ENCODE assay signal across 20 cellular contexts in the genomic region with DNA sequence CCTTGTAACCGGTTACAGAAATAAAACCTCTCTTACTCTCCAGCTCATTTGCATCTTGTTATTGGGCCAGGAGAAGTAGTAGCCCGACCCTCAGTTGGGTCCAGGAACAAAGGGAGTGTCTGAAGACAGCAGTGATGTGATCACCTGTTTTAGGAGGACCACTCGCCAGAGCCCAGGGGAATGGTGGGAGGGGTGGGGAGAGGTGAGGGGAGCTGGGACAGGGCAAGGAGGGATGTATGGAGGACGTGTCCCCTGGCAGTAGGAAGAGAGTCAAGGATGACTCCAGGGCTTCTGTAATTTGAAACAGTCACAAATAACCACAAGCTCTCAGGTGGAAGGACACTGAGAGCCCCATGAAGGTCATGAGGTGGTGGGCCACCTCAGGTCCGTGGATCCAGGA. TPM values are rescaled to one million over a fixed set of nuclear protein-coding genes. Genes with fewer than 3 reads are reported as not detected.
DNase-seq lines count a peak whose midpoint lies in the region; ATAC-seq, FAIRE-seq and TF ChIP-seq lines count a peak whose summit lies in the region.
"Had no signal": no experiment of that assay in that cellular context is flagged by ENCODE, and none has a peak within 500 bp of the region (broad histone marks: within the 10 kb centered on the region; RNA-seq: fewer than 3 reads in every experiment).

No MANE protein-coding gene starts in this region.

- TF ChIP-seq CTCF in activated CD8-positive, alpha-beta T cell treated with anti-CD3 and anti-CD28 coated beads for 36 hours (IDR thresholded peaks at IDR 0.05) = no peak
- no peak for TF ChIP-seq CTCF in GM23338 (conservative IDR thresholded peaks at IDR 0.05; ENCODE audit: low read depth in 2 of 2)

- 0 out of 2 replicates have a peak, but pooled peaks cover 3% of the 10 kb centered on the region for H3F3A ChIP-seq in GM23338 (replicated peaks; ENCODE audit: low read depth)

- H3K14ac ChIP-seq in neuronal stem cell (ENCODE audit: low read length) = no peak overlapping the region

- H2BK120ac ChIP-seq in neuronal stem cell (ENCODE audit: low read depth, low read length) = no peak overlapping the region

- H3K27ac Mint-ChIP-seq in activated CD8-positive, alpha-beta T cell treated with anti-CD3 and anti-CD28 coated beads for 36 hours = no peak overlapping the region
- no peak overlapping the region for H3K27ac Mint-ChIP-seq in activated CD8-positive, alpha-beta T cell treated with anti-CD3 and anti-CD28 coated beads, Interleukin-2, amount 10 ng/mL, durations not matched to agents 7 days and 5 days
- H3K27ac Mint-ChIP-seq in GM23338 = no peak overlapping the region
- peak overlapping the region; percentile 91 for H3K27ac Mint-ChIP-seq in dendritic cell treated with granulocyte-macrophage colony-stimulating factor and Interleukin-4, amounts not matched to agents 40 ng/mL and 50 ng/mL, for 4 days

- no peaks in the 10 kb centered on the region for H3K27me3 ChIP-seq in GM23338 (ENCODE audit: insufficient read depth)
- peaks cover 0 to 15% (median 0%) of the 10 kb centered on the region in 3 experiments for H3K27me3 ChIP-seq in neuronal stem cell (ENCODE audit: control insufficient read depth in 3 of 3, insufficient read depth in 3 of 3, low read depth in 1 of 3, low read length in 3 of 3)
- H3K27me3 ChIP-seq: uterus had no signal

- H3K27me3 Mint-ChIP-seq in activated CD8-positive, alpha-beta T cell treated with anti-CD3 and anti-CD28 coated beads for 36 hours = peaks cover 14% of the 10 kb centered on the region
- H3K27me3 Mint-ChIP-seq in activated CD8-positive, alpha-beta T cell treated with anti-CD3 and anti-CD28 coated beads, Interleukin-2, amount 10 ng/mL, durations not matched to agents 7 days and 5 days (ENCODE audit: low read depth) = peaks cover 16% of the 10 kb centered on the region
- H3K27me3 Mint-ChIP-seq in GM23338 (ENCODE audit: insufficient read depth, low read depth, poor library complexity) = peaks cover 18% of the 10 kb centered on the region
- H3K27me3 Mint-ChIP-seq in dendritic cell treated with granulocyte-macrophage colony-stimulating factor and Interleukin-4, amounts not matched to agents 40 ng/mL and 50 ng/mL, for 4 days = peaks cover 16% of the 10 kb centered on the region

- no peaks in the 10 kb centered on the region for H3K36me3 ChIP-seq in GM23338 (ENCODE audit: insufficient read depth)
- H3K36me3 ChIP-seq in neuronal stem cell (replicated peaks in 1 of 2; ENCODE audit: control insufficient read depth in 2 of 2, insufficient read depth in 2 of 2, low read length in 2 of 2) = no peaks in the 10 kb centered on the region
- H3K36me3 ChIP-seq: uterus had no signal

- H2AK5ac ChIP-seq in neuronal stem cell (ENCODE audit: low read depth, low read length) = peak overlapping the region; percentile 30

- H3K36me3 Mint-ChIP-seq in activated CD8-positive, alpha-beta T cell treated with anti-CD3 and anti-CD28 coated beads for 36 hours (ENCODE audit: low read depth) = peaks cover 4% of the 10 kb centered on the region
- no peaks in the 10 kb centered on the region for H3K36me3 Mint-ChIP-seq in activated CD8-positive, alpha-beta T cell treated with anti-CD3 and anti-CD28 coated beads, Interleukin-2, amount 10 ng/mL, durations not matched to agents 7 days and 5 days (ENCODE audit: low read depth)
- H3K36me3 Mint-ChIP-seq in GM23338 (ENCODE audit: low read depth) = no peaks in the 10 kb centered on the region; the same call in 2 of the 3 replicates
- peaks cover 7% of the 10 kb centered on the region for H3K36me3 Mint-ChIP-seq in dendritic cell treated with granulocyte-macrophage colony-stimulating factor and Interleukin-4, amounts not matched to agents 40 ng/mL and 50 ng/mL, for 4 days (ENCODE audit: low read depth)

- no CpG with 5 or more reads among the region's 5 CpGs for WGBS in neuronal stem cell (ENCODE audit: extremely low coverage in 2 of 2, insufficient read length in 2 of 2, insufficient replicate concordance in 1 of 2), 2 donors

- H3K9me2 ChIP-seq in GM23338 (ENCODE audit: insufficient read depth) = no peaks in the 10 kb centered on the region

- CTCF ChIA-PET in activated CD8-positive, alpha-beta T cell treated with anti-CD3 and anti-CD28 coated beads for 36 hours (lab: Charles Lee) = no interaction called here
- CTCF ChIA-PET in activated CD8-positive, alpha-beta T cell treated with anti-CD3 and anti-CD28 coated beads, Interleukin-2, amount 10 ng/mL, durations not matched to agents 7 days and 5 days (lab: Charles Lee) = interaction anchor here (1.2 kb wide), 1 partner anchor 174 kb away, joined by 3 read pairs; a partner anchor contains a TSS

- H2BK5ac ChIP-seq in neuronal stem cell (ENCODE audit: low read length) = no peak overlapping the region

- H4K8ac ChIP-seq in neuronal stem cell (ENCODE audit: low read depth, low read length) = no peak overlapping the region

- H4K20me1 ChIP-seq in GM23338 (replicated peaks; ENCODE audit: insufficient read depth) = peaks cover 12% of the 10 kb centered on the region

- no peak for DNase-seq in activated CD8-positive, alpha-beta T cell treated with anti-CD3 and anti-CD28 coated beads for 36 hours
- no peak for DNase-seq in activated CD8-positive, alpha-beta T cell treated with anti-CD3 and anti-CD28 coated beads, Interleukin-2, amount 10 ng/mL, durations not matched to agents 7 days and 5 days
- DNase-seq in GM23338 (ENCODE audit: low spot score) (no peak), neuronal stem cell (ENCODE audit: low spot score) (no peak), ecto neural progenitor cell (ENCODE audit: low spot score) (no peak), RCC 7860 (ENCODE audit: low spot score) (no peak)
- DNase-seq: ACHN; anterior cingulate cortex; NCI-H2029; PC-3; small intestine; stimulated activated naive CD4-positive, alpha-beta T cell treated with Interleukin-2 at 50 U/mL for 16 hours; uterus had no signal

- intact Hi-C loops in activated CD8-positive, alpha-beta T cell treated with anti-CD3 and anti-CD28 coated beads for 36 hours (cut with micrococcal nuclease) = no loop called here
- intact Hi-C loops in dendritic cell treated with granulocyte-macrophage colony-stimulating factor and Interleukin-4, amounts not matched to agents 40 ng/mL and 50 ng/mL, for 4 days (cut with micrococcal nuclease) = no loop called here

- H3K4me1 Mint-ChIP-seq in activated CD8-positive, alpha-beta T cell treated with anti-CD3 and anti-CD28 coated beads for 36 hours (ENCODE audit: low read depth) = peaks cover 31% of the 10 kb centered on the region
- peaks cover 32% of the 10 kb centered on the region for H3K4me1 Mint-ChIP-seq in activated CD8-positive, alpha-beta T cell treated with anti-CD3 and anti-CD28 coated beads, Interleukin-2, amount 10 ng/mL, durations not matched to agents 7 days and 5 days (ENCODE audit: low read depth)
- peaks cover 27% of the 10 kb centered on the region for H3K4me1 Mint-ChIP-seq in GM23338
- H3K4me1 Mint-ChIP-seq in dendritic cell treated with granulocyte-macrophage colony-stimulating factor and Interleukin-4, amounts not matched to agents 40 ng/mL and 50 ng/mL, for 4 days (ENCODE audit: low read depth) = peaks cover 50% of the 10 kb centered on the region

- H3K18ac ChIP-seq in neuronal stem cell (ENCODE audit: low read length) = no peak overlapping the region

- H3K4me3 Mint-ChIP-seq in activated CD8-positive, alpha-beta T cell treated with anti-CD3 and anti-CD28 coated beads for 36 hours = peak overlapping the region; percentile 58
- no peak overlapping the region for H3K4me3 Mint-ChIP-seq in activated CD8-positive, alpha-beta T cell treated with anti-CD3 and anti-CD28 coated beads, Interleukin-2, amount 10 ng/mL, durations not matched to agents 7 days and 5 days
- peak overlapping the region; percentile 67 for H3K4me3 Mint-ChIP-seq in GM23338
- peak overlapping the region; percentile 96 for H3K4me3 Mint-ChIP-seq in dendritic cell treated with granulocyte-macrophage colony-stimulating factor and Interleukin-4, amounts not matched to agents 40 ng/mL and 50 ng/mL, for 4 days

- H3K4me1 ChIP-seq in GM23338 (ENCODE audit: insufficient read depth) (peaks cover 32% of the 10 kb centered on the region), neuronal stem cell (ENCODE audit: control insufficient read depth in 2 of 2, insufficient read depth in 1 of 2, low read depth in 1 of 2, low read length in 2 of 2) (peaks cover 7% of the 10 kb centered on the region in 2 donors)
- H3K4me1 ChIP-seq: uterus had no signal

- peak overlapping the region; percentile 53 for H2BK15ac ChIP-seq in neuronal stem cell (ENCODE audit: low read length)

- no peak overlapping the region for H3K23ac ChIP-seq in neuronal stem cell (ENCODE audit: low read depth, low read length, poor library complexity)

- no peak for ATAC-seq in activated CD8-positive, alpha-beta T cell treated with anti-CD3 and anti-CD28 coated beads for 36 hours
- ATAC-seq in activated CD8-positive, alpha-beta T cell treated with anti-CD3 and anti-CD28 coated beads, Interleukin-2, amount 10 ng/mL, durations not matched to agents 7 days and 5 days = no peak
- ATAC-seq in GM23338 (no peak), GM18868 (IDR thresholded peaks at IDR 0.05; ENCODE audit: unreplicated experiment) (no peak)
- ATAC-seq: esophagus mucosa, PC-3 had no signal

- no peak overlapping the region for H2BK12ac ChIP-seq in neuronal stem cell (ENCODE audit: low read length)

- H3K4me2 ChIP-seq in GM23338 = no peak overlapping the region
- H3K4me2 ChIP-seq in neuronal stem cell (ENCODE audit: insufficient read depth, low read length, poor library complexity, severe bottlenecking) = no peak overlapping the region

- H3K4me3 ChIP-seq in GM23338 (no peak overlapping the region), neuronal stem cell (ENCODE audit: low read length in 2 of 2) (no peak overlapping the region)

- no peaks in the 10 kb centered on the region for H3K9me3 Mint-ChIP-seq in activated CD8-positive, alpha-beta T cell treated with anti-CD3 and anti-CD28 coated beads for 36 hours
- H3K9me3 Mint-ChIP-seq in activated CD8-positive, alpha-beta T cell treated with anti-CD3 and anti-CD28 coated beads, Interleukin-2, amount 10 ng/mL, durations not matched to agents 7 days and 5 days (ENCODE audit: insufficient read depth) = no peaks in the 10 kb centered on the region
- no peaks in the 10 kb centered on the region; the same call in 2 of the 3 replicates for H3K9me3 Mint-ChIP-seq in GM23338
- no peaks in the 10 kb centered on the region for H3K9me3 Mint-ChIP-seq in dendritic cell treated with granulocyte-macrophage colony-stimulating factor and Interleukin-4, amounts not matched to agents 40 ng/mL and 50 ng/mL, for 4 days

- H3K79me1 ChIP-seq in neuronal stem cell (ENCODE audit: low read depth, low read length) = peaks cover 5% of the 10 kb centered on the region

- H3K9ac ChIP-seq in neuronal stem cell (ENCODE audit: low read depth, low read length, poor library complexity) = no peak overlapping the region

- H2AFZ ChIP-seq in GM23338 (no peak overlapping the region), neuronal stem cell (ENCODE audit: low read length) (no peak overlapping the region)

- H3K27ac ChIP-seq in GM23338 (ENCODE audit: low read depth) (no peak overlapping the region), neuronal stem cell (replicated peaks; ENCODE audit: low read length) (no peak overlapping the region)
- H3K27ac ChIP-seq: coronary artery, SK-N-MC had no signal

- H3K79me2 ChIP-seq in GM23338 (replicated peaks; ENCODE audit: insufficient read depth) = peaks cover 34% of the 10 kb centered on the region

- no peak overlapping the region for H4K91ac ChIP-seq in neuronal stem cell (ENCODE audit: low read depth, low read length, poor library complexity)

- POLR2A ChIA-PET in activated CD8-positive, alpha-beta T cell treated with anti-CD3 and anti-CD28 coated beads for 36 hours (lab: Charles Lee) = no interaction called here
- POLR2A ChIA-PET in activated CD8-positive, alpha-beta T cell treated with anti-CD3 and anti-CD28 coated beads, Interleukin-2, amount 10 ng/mL, durations not matched to agents 7 days and 5 days (lab: Charles Lee) = interaction anchor here (1.1 kb wide), 1 partner anchor 171 kb away, joined by 3 read pairs; no protein-coding TSS in a partner anchor

- FAIRE-seq in RCC 7860 (lab: Jason Lieb, UNC) = no peak
- FAIRE-seq: G401.6, islet of Langerhans, small intestine had no signal

- H3K4ac ChIP-seq in neuronal stem cell (ENCODE audit: low read length) = no peak overlapping the region

- no peaks in the 10 kb centered on the region for H3K9me3 ChIP-seq in neuronal stem cell (replicated peaks in 1 of 2; ENCODE audit: control insufficient read depth in 2 of 2, insufficient read depth in 1 of 2, low read depth in 1 of 2, low read length in 2 of 2)
- H3K9me3 ChIP-seq: uterus had no signal

RNA-seq across cellular contexts. Expression of a gene that starts 1.4 kb away (rescaled TPM):
- 10 to 100 TPM; 26.0 to 28.6 TPM for total RNA-seq in activated CD8-positive, alpha-beta T cell treated with anti-CD3 and anti-CD28 coated beads for 36 hours
- total RNA-seq in activated CD8-positive, alpha-beta T cell treated with anti-CD3 and anti-CD28 coated beads, Interleukin-2, amount 10 ng/mL, durations not matched to agents 7 days and 5 days = 10 to 100 TPM; 32.0 to 33.2 TPM
- 76.1 and 104 TPM in 2 replicates for total RNA-seq in GM23338 (2014; rRNA removed; shearing (Covaris generic))
- polyA plus RNA-seq in GM23338 (2016; fragmentation: Nextera tagmentation; extraction: Ambion mirVana) = 25.7 and 33.8 TPM in 2 replicates
- polyA plus RNA-seq in neuronal stem cell (2013, experiment 1 of 2) = 40.9 TPM
- polyA plus RNA-seq in neuronal stem cell (2013, experiment 2 of 2) = 42.6 TPM
